Comparison of ENCODE assay signal across 10 cellular contexts in the genomic region with DNA sequence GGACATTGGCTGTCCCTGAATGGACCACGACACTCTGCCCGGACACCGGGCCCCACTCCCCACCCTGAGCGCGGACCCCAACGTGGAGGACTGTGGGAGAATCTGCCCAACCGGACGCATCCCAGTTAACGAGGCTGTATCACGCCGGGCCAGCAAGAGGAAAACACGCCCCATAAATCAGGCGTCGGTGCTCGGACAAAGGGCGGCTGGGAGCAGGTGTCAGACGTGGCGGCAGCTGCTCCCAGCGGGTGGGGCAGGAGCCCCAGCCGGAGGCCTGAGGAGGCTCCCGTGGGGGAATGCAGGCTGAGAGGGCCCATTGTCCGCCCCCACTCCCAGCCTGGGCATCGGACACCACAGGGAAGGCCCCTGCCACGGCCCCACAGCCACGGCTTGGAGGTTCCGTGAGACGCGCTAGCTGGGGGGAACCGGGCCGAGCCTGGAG. TPM values are rescaled to one million over a fixed set of nuclear protein-coding genes. Genes with fewer than 3 reads are reported as not detected.
DNase-seq lines count a peak whose midpoint lies in the region; ATAC-seq and TF ChIP-seq lines count a peak whose summit lies in the region.
"Had no signal": no experiment of that assay in that cellular context is flagged by ENCODE, and none has a peak within 500 bp of the region (broad histone marks: within the 10 kb centered on the region; RNA-seq: fewer than 3 reads in every experiment).

No MANE protein-coding gene starts in this region.

- no peaks in the 10 kb centered on the region for H3K9me3 ChIP-seq in HUES48 (ENCODE audit: control insufficient read depth, insufficient read depth, low read length)
- H3K9me3 ChIP-seq in gastrocnemius medialis: no peaks in the 10 kb centered on the region
- no peaks in the 10 kb centered on the region for H3K9me3 ChIP-seq in OCI-LY7 (ENCODE audit: low read length)

- no peaks in the 10 kb centered on the region for H3K79me2 ChIP-seq in OCI-LY7 (ENCODE audit: insufficient read depth, low read depth, low read length)

- no TSS peak for BruUV-seq in OCI-LY7 (replicated peaks; lab: Mats Ljungman, UMichigan)

- DNase-seq in NCI-H748 (lab: John Stamatoyannopoulos, UW; ENCODE audit: unreplicated experiment) (peak; percentile 93), hippocampal formation (lab: John Stamatoyannopoulos, UW) (peak; percentile 65 to 83), gastrocnemius medialis (peak in 1 of 2 donors; percentile 45), OCI-LY7 (ENCODE audit: low spot score) (no peak), glomerular visceral epithelial cell (ENCODE audit: extremely low spot score) (no peak)
- DNase-seq in stimulated activated naive CD8-positive, alpha-beta T cell treated with anti-CD3 and anti-CD28 coated beads, Interleukin-15, Interleukin-2, amounts not matched to agents 100 U/mL and 50 U/mL, for 24 hours: no peak
- DNase-seq: activated CD4-positive, alpha-beta T cell treated with anti-CD3 and anti-CD28 coated beads, Interleukin-2, amount 10 ng/mL, durations not matched to agents 24 days and 14 days had no signal

- no peak overlapping the region for H3K4me2 ChIP-seq in OCI-LY7 (ENCODE audit: low read length)
- H3K4me2 ChIP-seq: smooth muscle cell had no signal

- POLR2A ChIA-PET in OCI-LY7 (lab: Charles Lee): no interaction called here

- H3K4me1 ChIP-seq in HUES48 (ENCODE audit: control insufficient read depth, insufficient read depth, low read length): peaks cover 4% of the 10 kb centered on the region; the same call in 1 of the 2 replicates
- peaks cover 48 to 63% of the 10 kb centered on the region in 2 donors for H3K4me1 ChIP-seq in gastrocnemius medialis
- peaks cover 16% of the 10 kb centered on the region for H3K4me1 ChIP-seq in OCI-LY7 (ENCODE audit: insufficient read depth, low read length, poor library complexity, severe bottlenecking)

- H3K36me3 ChIP-seq in HUES48 (ENCODE audit: control insufficient read depth, insufficient read depth, low read length): peaks cover 6% of the 10 kb centered on the region
- H3K36me3 ChIP-seq in gastrocnemius medialis: no peaks in the 10 kb centered on the region
- H3K36me3 ChIP-seq in OCI-LY7 (ENCODE audit: insufficient read depth, low read length): no peaks in the 10 kb centered on the region

- H3K27ac ChIP-seq in HUES48 (ENCODE audit: low read depth, low read length) (peak overlapping the region; percentile 63), gastrocnemius medialis (peak overlapping the region; percentile 51 to 75 (median 58)), OCI-LY7 (ENCODE audit: low read depth, low read length, poor library complexity, severe bottlenecking) (no peak overlapping the region)

- H3K27me3 ChIP-seq in HUES48 (ENCODE audit: control insufficient read depth, insufficient read depth, low read length) (no peaks in the 10 kb centered on the region), gastrocnemius medialis (no peaks in the 10 kb centered on the region)

- no peak for TF ChIP-seq POLR2A in gastrocnemius medialis (IDR thresholded peaks at IDR 0.05)

- no peaks in the 10 kb centered on the region; the same call in 1 of the 2 replicates for H4K20me1 ChIP-seq in OCI-LY7 (ENCODE audit: insufficient read depth, low read length)

- TF ChIP-seq CTCF in gastrocnemius medialis (IDR thresholded peaks at IDR 0.05 in 4 of 5, conservative IDR thresholded peaks at IDR 0.05 in 1 of 5) (no peak), OCI-LY7 (conservative IDR thresholded peaks at IDR 0.05; ENCODE audit: low read length) (no peak)

- CTCF ChIA-PET in OCI-LY7 (lab: Charles Lee; ENCODE audit: unreplicated experiment): no interaction called here

- ATAC-seq in gastrocnemius medialis (peak; percentile 56 to 58), GM21786 (IDR thresholded peaks at IDR 0.05; ENCODE audit: unreplicated experiment) (no peak)
- ATAC-seq in stimulated activated naive CD8-positive, alpha-beta T cell treated with anti-CD3 and anti-CD28 coated beads, Interleukin-15, Interleukin-2, amounts not matched to agents 100 U/mL and 50 U/mL, for 24 hours: no peak

- H3K4me3 ChIP-seq in HUES48 (ENCODE audit: low read depth, low read length) (no peak overlapping the region), gastrocnemius medialis (peak overlapping the region in 2 of 4 donors; percentile 6 to 18), OCI-LY7 (ENCODE audit: low read depth, low read length, poor library complexity, severe bottlenecking) (no peak overlapping the region)
- H3K4me3 ChIP-seq: smooth muscle cell had no signal

- intact Hi-C loops in gastrocnemius medialis (cut with DNase I; ENCODE audit: low total_unique reads): loop anchor here (1.0 to 10.0 kb wide), 3 partner anchors 20 to 108 kb away; a partner anchor contains a TSS
- intact Hi-C loops in OCI-LY7 (cut with micrococcal nuclease; ENCODE audit: unreplicated experiment): no loop called here

- H3K9me2 ChIP-seq in OCI-LY7 (ENCODE audit: insufficient read depth, low read length): no peaks in the 10 kb centered on the region

- H2AFZ ChIP-seq in OCI-LY7 (ENCODE audit: low read length): no peak overlapping the region

- in situ Hi-C loops in gastrocnemius medialis (cut with MboI; ENCODE audit: low sequenced_read_pairs in 4 of 4): no loop called here

- H3K9ac ChIP-seq in HUES48 (ENCODE audit: low read depth, low read length): no peak overlapping the region; the same call in 1 of the 2 replicates

RNA-seq across cellular contexts. Expression of a gene that starts 19.2 kb away (rescaled TPM):
- total RNA-seq in gastrocnemius medialis (10 to 100 TPM in 1 of 4 donors, 1 to 10 TPM in 3; 6.3 to 15.4 (median 8.2) TPM), OCI-LY7 (2022) (15.5 and 17.9 TPM in 2 replicates)
- 9.3 and 17.6 TPM in 2 replicates for total RNA-seq in OCI-LY7 (2014; rRNA removed; shearing (Covaris generic))

RNA-seq across cellular contexts. Expression of a gene that starts 43.8 kb away (rescaled TPM):
- total RNA-seq in gastrocnemius medialis (10 to 100 TPM; 23.9 to 50.4 (median 46.6) TPM), OCI-LY7 (2022) (52.0 and 60.1 TPM in 2 replicates)
- 15.5 and 23.7 TPM in 2 replicates for total RNA-seq in OCI-LY7 (2014; rRNA removed; shearing (Covaris generic))

Comparison
In these comparisons a context has a peak if more than half of its experiments do, and no peak if none do; other contexts are left out.
1. DNase-seq: peak in NCI-H748 (single experiment) and hippocampal formation (2 of 2); none in stimulated activated naive CD8-positive, alpha-beta T cell treated with anti-CD3 and anti-CD28 coated beads, Interleukin-15, Interleukin-2, amounts not matched to agents 100 U/mL and 50 U/mL, for 24 hours (single experiment), OCI-LY7 (single experiment) and glomerular visceral epithelial cell (single experiment).
2. ATAC-seq: peak in gastrocnemius medialis (2 of 2); none in GM21786 (single experiment) and stimulated activated naive CD8-positive, alpha-beta T cell treated with anti-CD3 and anti-CD28 coated beads, Interleukin-15, Interleukin-2, amounts not matched to agents 100 U/mL and 50 U/mL, for 24 hours (single experiment).